Comparison of ENCODE assay signal across 8 cellular contexts in the genomic region with DNA sequence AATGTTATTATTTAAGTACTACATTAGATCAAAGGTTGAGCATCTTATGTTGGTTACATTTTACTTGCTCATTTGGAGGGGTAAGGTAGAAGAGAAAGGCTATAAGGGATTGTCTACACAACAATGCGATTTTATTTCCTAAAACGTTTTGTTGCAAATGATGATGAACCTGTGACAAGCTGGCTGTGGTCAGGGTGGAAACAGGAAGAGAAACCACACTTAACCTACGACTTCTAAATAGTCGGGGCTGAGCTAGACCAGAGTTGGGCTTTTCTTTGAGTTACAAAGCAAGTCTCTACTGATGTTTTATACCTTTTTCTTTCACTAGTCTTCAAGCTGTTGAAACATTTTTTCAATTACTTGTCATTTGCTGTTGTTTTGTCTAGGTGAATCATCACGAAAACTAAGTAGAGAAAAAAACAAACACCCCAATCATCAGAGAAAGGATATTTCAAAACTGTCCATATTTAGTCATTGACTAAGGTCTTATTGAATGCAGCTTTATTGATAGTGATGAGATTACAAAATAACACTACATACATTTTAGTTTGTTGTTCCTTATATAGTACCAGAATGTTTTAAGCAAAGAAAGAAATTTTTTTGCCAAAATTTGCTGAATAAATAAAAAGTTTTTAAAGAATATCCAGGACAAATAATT. TPM values are rescaled to one million over a fixed set of nuclear protein-coding genes. Genes with fewer than 3 reads are reported as not detected.
DNase-seq lines count a peak whose midpoint lies in the region; ATAC-seq and TF ChIP-seq lines count a peak whose summit lies in the region.

No MANE protein-coding gene starts in this region.

- H4K20me1 ChIP-seq in BLaER1 = no peaks in the 10 kb centered on the region

- H3K36me3 Mint-ChIP-seq in activated CD4-positive, alpha-beta memory T cell treated with anti-CD3 and anti-CD28 coated beads for 36 hours = no peaks in the 10 kb centered on the region

- peaks cover 12% of the 10 kb centered on the region for H3K9me3 ChIP-seq in BLaER1
- no peaks in the 10 kb centered on the region for H3K9me3 ChIP-seq in colonic mucosa

- POLR2A ChIA-PET in activated CD4-positive, alpha-beta memory T cell treated with anti-CD3 and anti-CD28 coated beads for 36 hours (lab: Charles Lee) = interaction anchor here (0.7 to 1.1 kb wide), 2 partner anchors 103 to 155 kb away, joined by 3 to 6 read pairs; a partner anchor contains a TSS

- intact Hi-C loops in activated CD4-positive, alpha-beta memory T cell treated with anti-CD3 and anti-CD28 coated beads for 36 hours (cut with micrococcal nuclease) = loop anchor here (1.0 kb wide), 4 partner anchors 68 to 154 kb away; no protein-coding TSS in a partner anchor
- intact Hi-C loops in dorsolateral prefrontal cortex (cut with DNase I) = no loop called here
- intact Hi-C loops in colonic mucosa (cut with DNase I) = loop anchor here (5.0 kb wide), 1 partner anchor 155 kb away; no protein-coding TSS in a partner anchor

- peak; percentile 51 for ATAC-seq in GM19455 (IDR thresholded peaks at IDR 0.05; ENCODE audit: unreplicated experiment)
- ATAC-seq in HG03460 (IDR thresholded peaks at IDR 0.05; ENCODE audit: unreplicated experiment) = peak; percentile 48

- TF ChIP-seq CTCF in dorsolateral prefrontal cortex (IDR thresholded peaks at IDR 0.05 in 54 of 56, conservative IDR thresholded peaks at IDR 0.05 in 2 of 56; ENCODE audit: low read depth in 1 of 56, partially characterized antibody in 56 of 56) = no peak
- TF ChIP-seq CTCF in colonic mucosa (IDR thresholded peaks at IDR 0.05) = no peak

- H3K9ac ChIP-seq in BLaER1 = no peak overlapping the region
- H3K9ac ChIP-seq in colonic mucosa (ENCODE audit: low read depth in 2 of 2, low read length in 2 of 2) = no peak overlapping the region

- H3K4me1 Mint-ChIP-seq in activated CD4-positive, alpha-beta memory T cell treated with anti-CD3 and anti-CD28 coated beads for 36 hours (ENCODE audit: low read depth) = peaks cover 38% of the 10 kb centered on the region

- peaks cover 14% of the 10 kb centered on the region for H3K4me1 ChIP-seq in BLaER1
- no peaks in the 10 kb centered on the region for H3K4me1 ChIP-seq in colonic mucosa

- no peaks in the 10 kb centered on the region for H3K27me3 Mint-ChIP-seq in activated CD4-positive, alpha-beta memory T cell treated with anti-CD3 and anti-CD28 coated beads for 36 hours

- DNase-seq in activated CD4-positive, alpha-beta memory T cell treated with anti-CD3 and anti-CD28 coated beads for 36 hours = peak; percentile 63
- DNase-seq in stimulated activated CD4-positive, alpha-beta T cell treated with anti-CD3 and anti-CD28 coated beads, Interleukin-1b, Interleukin-23, amount 100 ng/mL, for 48 hours = peak; percentile 27
- DNase-seq in dorsolateral prefrontal cortex = no peak
- no peak for DNase-seq in NCI-H1417 treated with DMSO at 0.1 percent for 48 hours (lab: John Stamatoyannopoulos, UW)
- DNase-seq in colonic mucosa = no peak

- H3K27me3 ChIP-seq in BLaER1 = peaks cover 13% of the 10 kb centered on the region
- no peaks in the 10 kb centered on the region for H3K27me3 ChIP-seq in dorsolateral prefrontal cortex
- no peaks in the 10 kb centered on the region for H3K27me3 ChIP-seq in colonic mucosa

- peak overlapping the region; percentile 76 for H3K27ac Mint-ChIP-seq in activated CD4-positive, alpha-beta memory T cell treated with anti-CD3 and anti-CD28 coated beads for 36 hours

- H3K36me3 ChIP-seq in BLaER1 (no peaks in the 10 kb centered on the region), colonic mucosa (no peaks in the 10 kb centered on the region)

- CTCF ChIA-PET in activated CD4-positive, alpha-beta memory T cell treated with anti-CD3 and anti-CD28 coated beads for 36 hours (lab: Charles Lee) = interaction anchor here (0.8 to 7.8 kb wide), 7 partner anchors 10 to 154 kb away, joined by 3 to 112 read pairs (median 4); a partner anchor contains a TSS

- peak overlapping the region; percentile 11 for H3K4me3 Mint-ChIP-seq in activated CD4-positive, alpha-beta memory T cell treated with anti-CD3 and anti-CD28 coated beads for 36 hours

- no peak overlapping the region for H3K27ac ChIP-seq in BLaER1
- no peak overlapping the region for H3K27ac ChIP-seq in dorsolateral prefrontal cortex
- H3K27ac ChIP-seq in colonic mucosa = no peak overlapping the region

- no peak overlapping the region for H3K4me3 ChIP-seq in BLaER1
- no peak overlapping the region for H3K4me3 ChIP-seq in dorsolateral prefrontal cortex
- no peak overlapping the region for H3K4me3 ChIP-seq in colonic mucosa

- no peaks in the 10 kb centered on the region for H3K9me3 Mint-ChIP-seq in activated CD4-positive, alpha-beta memory T cell treated with anti-CD3 and anti-CD28 coated beads for 36 hours

- H3K4me2 ChIP-seq in BLaER1 = peak overlapping the region; percentile 39

RNA-seq across cellular contexts. Expression of a gene that starts 18.0 kb away (rescaled TPM):
- under 1 TPM; 0.12 to 0.15 TPM for total RNA-seq in activated CD4-positive, alpha-beta memory T cell treated with anti-CD3 and anti-CD28 coated beads for 36 hours
- total RNA-seq in dorsolateral prefrontal cortex = 1 to 10 TPM in 1 of 120 experiments, under 1 TPM in 115, not detected in 4; 0.08 to 1.1 (median 0.33) TPM
- under 1 TPM; 0.27 to 0.30 TPM for total RNA-seq in colonic mucosa

Comparison
In these comparisons a context has a peak if more than half of its experiments do, and no peak if none do; other contexts are left out.
1. DNase-seq: peak in activated CD4-positive, alpha-beta memory T cell treated with anti-CD3 and anti-CD28 coated beads for 36 hours (single experiment) and stimulated activated CD4-positive, alpha-beta T cell treated with anti-CD3 and anti-CD28 coated beads, Interleukin-1b, Interleukin-23, amount 100 ng/mL, for 48 hours (single experiment); none in dorsolateral prefrontal cortex (0 of 10), NCI-H1417 treated with DMSO at 0.1 percent for 48 hours (single experiment) and colonic mucosa (single experiment).
2. intact Hi-C loops: an anchor here in activated CD4-positive, alpha-beta memory T cell treated with anti-CD3 and anti-CD28 coated beads for 36 hours (1.0 kb wide) and colonic mucosa (5.0 kb wide); none called in dorsolateral prefrontal cortex.